ENCODE assay signal across 8 cellular contexts in the genomic region with DNA sequence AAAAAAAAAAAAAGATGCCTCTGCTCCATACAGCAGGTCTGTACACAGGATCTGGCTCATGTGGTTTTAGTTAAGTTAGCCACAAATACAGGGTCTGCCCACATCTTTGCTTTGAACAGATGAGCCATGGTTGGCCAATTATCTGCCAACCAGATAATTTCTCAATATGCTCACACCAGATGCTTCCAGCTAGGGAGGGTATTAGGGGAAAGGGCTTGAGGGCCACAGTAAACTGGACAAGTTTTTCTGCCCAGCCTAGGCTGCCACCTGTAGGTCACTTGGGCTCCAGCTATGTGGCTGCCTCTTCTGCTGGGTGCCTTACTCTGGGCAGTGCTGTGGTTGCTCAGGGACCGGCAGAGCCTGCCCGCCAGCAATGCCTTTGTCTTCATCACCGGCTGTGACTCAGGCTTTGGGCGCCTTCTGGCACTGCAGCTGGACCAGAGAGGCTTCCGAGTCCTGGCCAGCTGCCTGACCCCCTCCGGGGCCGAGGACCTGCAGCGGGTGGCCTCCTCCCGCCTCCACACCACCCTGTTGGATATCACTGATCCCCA. TPM values are rescaled to one million over a fixed set of nuclear protein-coding genes. Genes with fewer than 3 reads are reported as not detected.
DNase-seq lines count a peak whose midpoint lies in the region; ATAC-seq and TF ChIP-seq lines count a peak whose summit lies in the region.

No MANE protein-coding gene starts in this region.

- no peak overlapping the region for H3K4me3 Mint-ChIP-seq in effector memory CD8-positive, alpha-beta T cell

- H3K27me3 ChIP-seq in heart right ventricle (no peaks in the 10 kb centered on the region), sigmoid colon (no peaks in the 10 kb centered on the region)

- peak overlapping the region in 9 of 10 donors; percentile 62 to 96 (median 92) for H3K27ac ChIP-seq in heart right ventricle
- peak overlapping the region; percentile 100 for H3K27ac ChIP-seq in sigmoid colon

- intact Hi-C loops in heart right ventricle (cut with DNase I), result loop anchor here in 7 of 10 donors (2.0 to 5.0 kb wide), 5 partner anchors 38 to 64 kb away; a partner anchor contains a TSS
- intact Hi-C loops in sigmoid colon (cut with DNase I), result loop anchor here (1.0 kb wide), 1 partner anchor 39 kb away; no protein-coding TSS in a partner anchor

- WGBS in heart right ventricle, 2 donors, result 22 to 25% methylated on average over 9 of the region's 9 CpGs
- 18 to 55% methylated on average over 9 of the region's 9 CpGs for WGBS in sigmoid colon, 2 donors

- DNase-seq in COLO668 (lab: John Stamatoyannopoulos, UW; ENCODE audit: unreplicated experiment), result peak; percentile 22
- peak; percentile 69 for DNase-seq in HuH-7.5 (ENCODE audit: low spot score)
- DNase-seq in heart right ventricle, result peak in 1 of 2 donors; percentile 64
- peak; percentile 95 for DNase-seq in sigmoid colon
- DNase-seq in effector memory CD8-positive, alpha-beta T cell, result no peak
- DNase-seq in NCI-H1092 (lab: John Stamatoyannopoulos, UW), result no peak

- peaks cover 16 to 27% of the 10 kb centered on the region in 2 donors for H3K4me1 Mint-ChIP-seq in effector memory CD8-positive, alpha-beta T cell (ENCODE audit: low read depth in 2 of 2)

- peak; percentile 44 to 77 (median 60) for ATAC-seq in heart right ventricle
- no peak for ATAC-seq in effector memory CD8-positive, alpha-beta T cell (replicated peaks)
- ATAC-seq in HG03439 (IDR thresholded peaks at IDR 0.05; ENCODE audit: unreplicated experiment), result no peak

- H3K4me1 ChIP-seq in heart right ventricle, result peaks cover 27 to 88% (median 80%) of the 10 kb centered on the region in 9 donors
- H3K4me1 ChIP-seq in sigmoid colon, result peaks cover 0 to 91% (median 90%) of the 10 kb centered on the region in 4 donors

- H3K36me3 Mint-ChIP-seq in effector memory CD8-positive, alpha-beta T cell (ENCODE audit: insufficient read depth), result peaks cover 16% of the 10 kb centered on the region

- H3K4me3 ChIP-seq in WI38 (ENCODE audit: low read depth, low read length), result no peak overlapping the region
- H3K4me3 ChIP-seq in heart right ventricle, result peak overlapping the region in 2 of 10 donors; percentile 5 to 10
- H3K4me3 ChIP-seq in sigmoid colon, result peak overlapping the region in 3 of 4 donors; percentile 9 to 31 (median 22)

- H3K9me3 Mint-ChIP-seq in effector memory CD8-positive, alpha-beta T cell, result no peaks in the 10 kb centered on the region

- H3K27ac Mint-ChIP-seq in effector memory CD8-positive, alpha-beta T cell, result no peak overlapping the region

- H3K27me3 Mint-ChIP-seq in effector memory CD8-positive, alpha-beta T cell, result no peaks in the 10 kb centered on the region

- TF ChIP-seq EP300 in sigmoid colon (IDR thresholded peaks at IDR 0.05), result no peak

- no peak for TF ChIP-seq POLR2A in sigmoid colon (IDR thresholded peaks at IDR 0.05)

- H3K9me3 ChIP-seq in heart right ventricle, result no peaks in the 10 kb centered on the region
- H3K9me3 ChIP-seq in sigmoid colon, result no peaks in the 10 kb centered on the region

- H3K36me3 ChIP-seq in heart right ventricle (peaks cover 0 to 65% (median 16%) of the 10 kb centered on the region in 9 donors), sigmoid colon (peaks cover 13 to 22% (median 16%) of the 10 kb centered on the region in 4 donors)

- TF ChIP-seq CTCF in WI38 (IDR thresholded peaks at IDR 0.05; ENCODE audit: low read depth, low read length), result peak; percentile 28
- TF ChIP-seq CTCF in heart right ventricle (IDR thresholded peaks at IDR 0.05), result peak; percentile 23 to 73 (median 59)
- peak in 3 of 4 experiments; percentile 48 to 64 (median 52) for TF ChIP-seq CTCF in sigmoid colon (IDR thresholded peaks at IDR 0.05)

RNA-seq across cellular contexts. Expression of a gene that starts 0.8 kb away (rescaled TPM):
- 10 to 100 TPM in 6 of 10 donors, 1 to 10 TPM in 4; 4.9 to 25.9 (median 13.6) TPM for total RNA-seq in heart right ventricle
- 10 to 100 TPM; 40.1 to 54.5 TPM for polyA plus RNA-seq in heart right ventricle
- total RNA-seq in sigmoid colon, result 10 to 100 TPM; 11.2 to 37.5 (median 32.1) TPM
- polyA plus RNA-seq in sigmoid colon, result 10 to 100 TPM in 2 of 3 donors, 1 to 10 TPM in 1; 8.4 to 34.4 (median 27.1) TPM

RNA-seq across cellular contexts. Expression of a gene that starts 5.1 kb away (rescaled TPM):
- 100 to 1,000 TPM in 5 of 10 donors, 10 to 100 TPM in 5; 68.3 to 136 (median 101) TPM for total RNA-seq in heart right ventricle
- polyA plus RNA-seq in heart right ventricle, result 100 to 1,000 TPM; 305 to 515 TPM
- total RNA-seq in sigmoid colon, result 100 to 1,000 TPM; 173 to 356 (median 317) TPM
- 100 to 1,000 TPM; 329 to 655 (median 634) TPM for polyA plus RNA-seq in sigmoid colon

RNA-seq across cellular contexts. Expression of a gene that starts 7.8 kb away (rescaled TPM):
- total RNA-seq in heart right ventricle, result 1,000 to 10,000 TPM in 2 of 10 donors, 100 to 1,000 TPM in 8; 565 to 1,547 (median 768) TPM
- polyA plus RNA-seq in heart right ventricle, result 1,000 to 10,000 TPM; 1,333 to 2,861 TPM
- total RNA-seq in sigmoid colon, result 100 to 1,000 TPM; 670 to 933 (median 849) TPM
- polyA plus RNA-seq in sigmoid colon, result 1,000 to 10,000 TPM in 1 of 3 donors, 100 to 1,000 TPM in 2; 450 to 1,058 (median 486) TPM

RNA-seq across cellular contexts. Expression of a gene that starts 13.3 kb away (rescaled TPM):
- 100 to 1,000 TPM; 422 to 750 (median 538) TPM for total RNA-seq in heart right ventricle
- 100 to 1,000 TPM; 247 to 481 TPM for polyA plus RNA-seq in heart right ventricle
- total RNA-seq in sigmoid colon, result 100 to 1,000 TPM in 3 of 4 donors, 10 to 100 TPM in 1; 66.6 to 588 (median 204) TPM
- polyA plus RNA-seq in sigmoid colon, result 10 to 100 TPM in 1 of 3 donors, 1 to 10 TPM in 2; 1.8 to 21.0 (median 3.6) TPM

RNA-seq across cellular contexts. Expression of a gene that starts 22.0 kb away (rescaled TPM):
- total RNA-seq in heart right ventricle (10 to 100 TPM in 8 of 10 donors, 1 to 10 TPM in 2; 6.2 to 17.6 (median 12.4) TPM), sigmoid colon (10 to 100 TPM in 1 of 4 donors, 1 to 10 TPM in 3; 4.3 to 12.2 (median 4.6) TPM)
- polyA plus RNA-seq in heart right ventricle (1 to 10 TPM; 3.2 to 8.3 TPM), sigmoid colon (1 to 10 TPM; 1.2 to 3.9 (median 2.4) TPM)

Comparison
In these comparisons a context has a peak if more than half of its experiments do, and no peak if none do; other contexts are left out.
1. DNase-seq: peak in COLO668 (single experiment), HuH-7.5 (single experiment) and sigmoid colon (single experiment); none in effector memory CD8-positive, alpha-beta T cell (0 of 3) and NCI-H1092 (single experiment).
2. ATAC-seq: peak in heart right ventricle (8 of 8); none in effector memory CD8-positive, alpha-beta T cell (single experiment) and HG03439 (single experiment).
3. Peak in every context shown above with its lines, with median percentiles within 50 percentile points of each other: CTCF ChIP-seq.